Comparison of ENCODE assay signal across 8 cellular contexts in the genomic region with DNA sequence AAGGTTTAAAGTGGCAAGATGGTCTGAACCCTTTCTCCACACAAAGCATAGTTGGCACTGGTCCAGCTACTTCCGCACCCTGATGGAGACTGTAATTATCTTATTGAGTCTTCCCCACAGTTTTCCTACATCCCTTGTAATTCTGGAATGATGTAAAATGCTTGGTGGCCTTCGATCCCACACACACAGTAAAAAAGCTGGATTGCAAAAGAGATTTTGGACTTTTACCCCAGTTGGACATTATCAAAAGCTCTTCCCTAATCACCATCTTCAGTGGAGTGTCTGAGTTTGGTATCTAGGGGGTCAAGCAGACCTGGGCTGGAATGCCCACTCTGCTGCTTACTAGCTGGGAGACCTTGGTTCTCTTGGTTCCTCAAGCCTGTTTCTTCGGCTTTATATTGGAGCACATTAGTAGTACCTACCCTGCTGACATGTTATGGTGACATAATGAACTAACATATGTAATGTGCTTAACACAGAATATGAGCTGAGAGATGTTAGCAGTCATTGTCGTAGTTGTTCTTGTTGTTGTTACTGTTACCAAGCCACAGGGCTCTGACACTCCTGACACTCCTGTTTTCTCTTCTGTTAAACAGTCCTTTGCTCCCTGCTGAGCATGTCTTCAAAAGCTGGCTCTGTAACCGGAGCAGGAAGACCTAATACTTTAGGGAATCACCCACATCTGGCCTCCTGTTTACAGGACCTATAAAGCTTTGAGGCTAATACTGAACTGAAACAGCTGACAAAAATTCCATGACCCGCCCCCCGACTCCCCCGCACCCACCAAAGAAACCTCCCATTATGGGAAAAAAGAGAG. TPM values are rescaled to one million over a fixed set of nuclear protein-coding genes. Genes with fewer than 3 reads are reported as not detected.
DNase-seq lines count a peak whose midpoint lies in the region; ATAC-seq and TF ChIP-seq lines count a peak whose summit lies in the region.

No MANE protein-coding gene starts in this region.

- peak; percentile 81 for DNase-seq in iris pigment epithelial cell (ENCODE audit: low read depth)
- peak; percentile 31 for DNase-seq in stromal cell of bone marrow (ENCODE audit: low read depth)
- DNase-seq in BE2C, result no peak
- DNase-seq in GF-D8 (lab: John Stamatoyannopoulos, UW), result no peak
- no peak for DNase-seq in T-cell

- TF ChIP-seq CTCF in brain (conservative IDR thresholded peaks at IDR 0.05) (no peak), BE2C (IDR thresholded peaks at IDR 0.05; ENCODE audit: low read depth, low read length) (no peak)

- H3K9me3 ChIP-seq in HUES6 (ENCODE audit: control insufficient read depth, insufficient read depth, low read depth, low read length) (no peaks in the 10 kb centered on the region), BE2C (no peaks in the 10 kb centered on the region)

- ATAC-seq in T-cell (replicated peaks in 1 of 4) (no peak), GM18870 (IDR thresholded peaks at IDR 0.05; ENCODE audit: unreplicated experiment) (no peak)

- H3K27ac Mint-ChIP-seq in brain, result peak overlapping the region in 3 of 5 experiments; percentile 51 to 94 (median 74)
- no peak overlapping the region for H3K27ac Mint-ChIP-seq in T-cell

- H3K4me3 Mint-ChIP-seq in brain (peak overlapping the region in 2 of 5 experiments; percentile 3 to 59), T-cell (no peak overlapping the region)

- H3K27me3 Mint-ChIP-seq in brain (peaks cover 3% of the 10 kb centered on the region), T-cell (peaks cover 11 to 35% of the 10 kb centered on the region in 2 donors)

- peak overlapping the region; percentile 23; the same call in 1 of the 2 replicates for H3K4me3 ChIP-seq in HUES6 (ENCODE audit: low read depth, low read length)
- H3K4me3 ChIP-seq in BE2C (ENCODE audit: low read depth, low read length), result no peak overlapping the region

- H3K9ac ChIP-seq in HUES6 (ENCODE audit: low read length), result peak overlapping the region; percentile 49

- H3K4me1 ChIP-seq in HUES6 (ENCODE audit: control insufficient read depth, insufficient read depth, low read length) (peaks cover 36% of the 10 kb centered on the region), BE2C (no peaks in the 10 kb centered on the region)

- H3K36me3 Mint-ChIP-seq in brain, result no peaks in the 10 kb centered on the region
- H3K36me3 Mint-ChIP-seq in T-cell, result no peaks in the 10 kb centered on the region

- H3K9me3 Mint-ChIP-seq in brain, result peaks cover 0 to 9% (median 0%) of the 10 kb centered on the region in 5 experiments
- no peaks in the 10 kb centered on the region for H3K9me3 Mint-ChIP-seq in T-cell

- CTCF ChIA-PET in T-cell (lab: Charles Lee), result no interaction called here

- H3K36me3 ChIP-seq in HUES6 (ENCODE audit: control insufficient read depth, insufficient read depth, low read length) (no peaks in the 10 kb centered on the region), BE2C (no peaks in the 10 kb centered on the region)

- peak overlapping the region; percentile 69; the same call in 1 of the 2 replicates for H3K27ac ChIP-seq in HUES6 (ENCODE audit: low read depth, low read length)

- H3K27me3 ChIP-seq in HUES6 (ENCODE audit: control insufficient read depth, insufficient read depth, low read length) (peaks cover 6% of the 10 kb centered on the region; the same call in 1 of the 2 replicates), BE2C (no peaks in the 10 kb centered on the region)

- peaks cover 15% of the 10 kb centered on the region for H3K4me1 Mint-ChIP-seq in brain
- no peaks in the 10 kb centered on the region for H3K4me1 Mint-ChIP-seq in T-cell

- POLR2A ChIA-PET in T-cell (lab: Charles Lee), result no interaction called here

RNA-seq across cellular contexts. Expression of gene SRPX2, which starts 4.8 kb away (rescaled TPM):
- 1.5 TPM for polyA plus RNA-seq in brain (ENCODE audit: insufficient read depth, low read depth, low replicate concordance)
- not detected for polyA plus RNA-seq in BE2C (2012; ENCODE audit: insufficient read depth, insufficient read length, low read depth)
- total RNA-seq in T-cell, result under 1 TPM in 1 of 5 donors, not detected in 4; 0.18 TPM

RNA-seq across cellular contexts. Expression of gene TSPAN6, which starts 12.2 kb away (rescaled TPM):
- 3.9 TPM for polyA plus RNA-seq in brain (ENCODE audit: insufficient read depth, low read depth, low replicate concordance)
- 4.5 TPM for polyA plus RNA-seq in BE2C (2012; ENCODE audit: insufficient read depth, insufficient read length, low read depth)
- 1 to 10 TPM in 4 of 5 donors, under 1 TPM in 1; 0.91 to 2.1 (median 1.6) TPM for total RNA-seq in T-cell

Comparison
In these comparisons a context has a peak if more than half of its experiments do, and no peak if none do; other contexts are left out.
1. H3K27ac Mint-ChIP-seq: peak in brain (3 of 5); none in T-cell (0 of 2).
2. DNase-seq: peak in iris pigment epithelial cell (single experiment) and stromal cell of bone marrow (single experiment); none in BE2C (single experiment), GF-D8 (single experiment) and T-cell (0 of 34).